ENCODE assay signal across 12 cellular contexts in genomic region chr18:23824704-23825103, GRCh38.
DNase-seq lines count a peak whose midpoint lies in the region; ATAC-seq and TF ChIP-seq lines count a peak whose summit lies in the region.
"Had no signal": no experiment of that assay in that cellular context is flagged by ENCODE, and none has a peak within 500 bp of the region (broad histone marks: within the 10 kb centered on the region; RNA-seq: fewer than 3 reads in every experiment).

No MANE protein-coding gene starts in this region.

- H3K4me1 ChIP-seq in left ventricle myocardium inferior, result peaks cover 23% of the 10 kb centered on the region
- peaks cover 0 to 31% (median 11%) of the 10 kb centered on the region in 9 donors for H3K4me1 ChIP-seq in heart right ventricle
- H3K4me1 ChIP-seq: parathyroid adenoma had no signal

- CTCF ChIA-PET in RWPE1 (lab: Yijun Ruan, JAX), result no interaction called here

- ATAC-seq in heart right ventricle (no peak), GM18868 (IDR thresholded peaks at IDR 0.05; ENCODE audit: unreplicated experiment) (no peak)
- ATAC-seq: stimulated activated naive CD8-positive, alpha-beta T cell treated with anti-CD3 and anti-CD28 coated beads, Interleukin-15, Interleukin-2, amounts not matched to agents 100 U/mL and 50 U/mL, for 24 hours had no signal

- TF ChIP-seq CTCF in left ventricle myocardium inferior (IDR thresholded peaks at IDR 0.05; ENCODE audit: borderline replicate concordance), result no peak
- no peak for TF ChIP-seq CTCF in heart right ventricle (IDR thresholded peaks at IDR 0.05)
- TF ChIP-seq CTCF in choroid plexus epithelial cell (conservative IDR thresholded peaks at IDR 0.05; ENCODE audit: low read depth, low read length), result no peak
- no peak for TF ChIP-seq CTCF in RWPE1 (conservative IDR thresholded peaks at IDR 0.05; ENCODE audit: low read depth)

- DNase-seq in left ventricle myocardium inferior, result no peak
- DNase-seq in heart right ventricle, result no peak
- peak; percentile 32 for DNase-seq in choroid plexus epithelial cell (ENCODE audit: low read depth)
- DNase-seq in kidney glomerular epithelial cell (lab: John Stamatoyannopoulos, UW), result peak; percentile 38
- no peak for DNase-seq in GOT3 (lab: John Stamatoyannopoulos, UW)
- no peak for DNase-seq in RWPE1 (ENCODE audit: low spot score)
- no peak for DNase-seq in NCI-H1694 (lab: John Stamatoyannopoulos, UW)
- DNase-seq: activated CD4-positive, CD25-positive, alpha-beta regulatory T cell; activated naive CD4-positive, alpha-beta T cell treated with anti-CD3 and anti-CD28 coated beads for 36 hours; stimulated activated naive CD8-positive, alpha-beta T cell treated with anti-CD3 and anti-CD28 coated beads, Interleukin-15, Interleukin-2, amounts not matched to agents 100 U/mL and 50 U/mL, for 24 hours had no signal

- POLR2A ChIA-PET in RWPE1 (lab: Yijun Ruan, JAX; ENCODE audit: low non-redundant PET), result no interaction called here

- WGBS in heart right ventricle, 2 donors, result 97% methylated on average over 1 of the region's 1 CpG

- intact Hi-C loops in left ventricle myocardium inferior (cut with micrococcal nuclease) (no loop called here), heart right ventricle (cut with DNase I) (loop anchor here in 6 of 10 donors (5.0 to 10.0 kb wide), 5 partner anchors 93 to 293 kb away; no protein-coding TSS in a partner anchor)

- H3K27me3 ChIP-seq in left ventricle myocardium inferior (ENCODE audit: low read depth), result no peaks in the 10 kb centered on the region
- H3K27me3 ChIP-seq in heart right ventricle, result no peaks in the 10 kb centered on the region

- H3K36me3 ChIP-seq in left ventricle myocardium inferior (no peaks in the 10 kb centered on the region), heart right ventricle (peaks cover 0 to 38% (median 0%) of the 10 kb centered on the region in 9 donors)

- H3K9me3 ChIP-seq in left ventricle myocardium inferior (replicated peaks) (no peaks in the 10 kb centered on the region), heart right ventricle (no peaks in the 10 kb centered on the region)

- peak overlapping the region; percentile 88 for H3K27ac ChIP-seq in left ventricle myocardium inferior (replicated peaks)
- no peak overlapping the region for H3K27ac ChIP-seq in heart right ventricle
- no peak overlapping the region for H3K27ac ChIP-seq in RWPE1
- H3K27ac ChIP-seq: parathyroid adenoma had no signal

- no peak overlapping the region for H3K4me3 ChIP-seq in left ventricle myocardium inferior
- no peak overlapping the region for H3K4me3 ChIP-seq in heart right ventricle
- H3K4me3 ChIP-seq in choroid plexus epithelial cell (ENCODE audit: low read depth, low read length), result no peak overlapping the region

Comparison
In these comparisons a context has a peak if more than half of its experiments do, and no peak if none do; other contexts are left out.
1. DNase-seq: peak in choroid plexus epithelial cell (single experiment) and kidney glomerular epithelial cell (single experiment); none in left ventricle myocardium inferior (single experiment), heart right ventricle (0 of 2), GOT3 (single experiment), RWPE1 (single experiment) and NCI-H1694 (single experiment).